ENCODE assay signal across 23 cellular contexts in genomic region chr16:24758373-24758772, GRCh38. TPM values are rescaled to one million over a fixed set of nuclear protein-coding genes. Genes with fewer than 3 reads are reported as not detected.
DNase-seq lines count a peak whose midpoint lies in the region; FAIRE-seq and TF ChIP-seq lines count a peak whose summit lies in the region.
"Had no signal": no experiment of that assay in that cellular context is flagged by ENCODE, and none has a peak within 500 bp of the region (broad histone marks: within the 10 kb centered on the region; RNA-seq: fewer than 3 reads in every experiment).

No MANE protein-coding gene starts in this region.

- H3K4me1 ChIP-seq in astrocyte (ENCODE audit: insufficient read depth, low read length) (no peaks in the 10 kb centered on the region), subcutaneous abdominal adipose tissue (ENCODE audit: control insufficient read depth in 5 of 5, insufficient read depth in 5 of 5, low read length in 5 of 5) (peaks cover 0 to 14% (median 5%) of the 10 kb centered on the region in 5 donors)
- H3K4me1 ChIP-seq in CD8-positive, alpha-beta memory T cell (ENCODE audit: insufficient read depth, low read length): peaks cover 12% of the 10 kb centered on the region
- H3K4me1 ChIP-seq: SJSA1 had no signal

- H3K9me3 ChIP-seq in astrocyte (ENCODE audit: insufficient read depth, low read depth, low read length): no peaks in the 10 kb centered on the region
- no peaks in the 10 kb centered on the region for H3K9me3 ChIP-seq in subcutaneous abdominal adipose tissue (ENCODE audit: control insufficient read depth in 5 of 5, low read length in 5 of 5)
- no peaks in the 10 kb centered on the region for H3K9me3 ChIP-seq in CD8-positive, alpha-beta memory T cell (ENCODE audit: low read length)
- H3K9me3 ChIP-seq: BE2C, HAP-1, left ventricle myocardium inferior, SJSA1, transverse colon had no signal

- H3K79me2 ChIP-seq in astrocyte (ENCODE audit: insufficient read depth, low read length): peaks cover 91% of the 10 kb centered on the region

- POLR2A ChIA-PET in CD8-positive, alpha-beta memory T cell (lab: Charles Lee): interaction anchor here (0.8 kb wide), 1 partner anchor 28 kb away, joined by 6 read pairs; no protein-coding TSS in a partner anchor

- H3K4me2 ChIP-seq in astrocyte (ENCODE audit: low read length): no peak overlapping the region

- no peak for FAIRE-seq in astrocyte (lab: Jason Lieb, UNC)
- FAIRE-seq: GM12892 had no signal

- no peaks in the 10 kb centered on the region for H3K27me3 Mint-ChIP-seq in astrocyte (ENCODE audit: low read depth, unreplicated experiment)
- H3K27me3 Mint-ChIP-seq in CD8-positive, alpha-beta memory T cell: no peaks in the 10 kb centered on the region
- H3K27me3 Mint-ChIP-seq: activated T-cell treated with anti-CD3 and anti-CD28 coated beads, Interleukin-2, amount 50 U/mL, for 24 hours; naive B cell had no signal

- peak; percentile 22 for DNase-seq in HT1080 (ENCODE audit: low read depth)
- peak; percentile 55 for DNase-seq in astrocyte (ENCODE audit: low read depth)
- peak; percentile 36 for DNase-seq in iris pigment epithelial cell (ENCODE audit: low read depth)
- DNase-seq in NCI-H748 treated with DMSO at 0.1 percent for 48 hours (lab: John Stamatoyannopoulos, UW): no peak
- no peak for DNase-seq in CD8-positive, alpha-beta memory T cell
- no peak for DNase-seq in MV-4-11 (lab: John Stamatoyannopoulos, UW)
- DNase-seq: activated CD4-positive, alpha-beta T cell treated with anti-CD3 and anti-CD28 coated beads, Interleukin-2, amount 50 U/mL, for 1 hour; activated CD4-positive, CD25-positive, alpha-beta regulatory T cell; activated T-cell treated with anti-CD3 and anti-CD28 coated beads, Interleukin-2, amount 50 U/mL, for 24 hours; BE2C; CD8-positive, alpha-beta T cell; DMS 273 treated with DMSO at 0.1 percent for 48 hours; immature natural killer cell; left ventricle myocardium inferior; naive B cell; NCI-H146; NCI-H345; transverse colon had no signal

- no peaks in the 10 kb centered on the region for H3K9me3 Mint-ChIP-seq in astrocyte (ENCODE audit: unreplicated experiment)
- H3K9me3 Mint-ChIP-seq in CD8-positive, alpha-beta memory T cell: no peaks in the 10 kb centered on the region
- H3K9me3 Mint-ChIP-seq: activated T-cell treated with anti-CD3 and anti-CD28 coated beads, Interleukin-2, amount 50 U/mL, for 24 hours; CD8-positive, alpha-beta T cell; immature natural killer cell; naive B cell; stimulated activated effector memory CD8-positive, alpha-beta T cell treated with anti-CD3 and anti-CD28 coated beads, Interleukin-12 subunit alpha, Interleukin-12 subunit beta, amount 100 ng/mL, for 72 hours had no signal

- no peak overlapping the region for H3K9ac ChIP-seq in astrocyte (ENCODE audit: low read length)
- H3K9ac ChIP-seq in subcutaneous abdominal adipose tissue (ENCODE audit: low read length in 5 of 5): peak overlapping the region in 1 of 5 donors; percentile 40

- no peaks in the 10 kb centered on the region for H3K27me3 ChIP-seq in astrocyte (ENCODE audit: insufficient read depth, low read length)
- H3K27me3 ChIP-seq in subcutaneous abdominal adipose tissue (ENCODE audit: control insufficient read depth in 5 of 5, insufficient read depth in 4 of 5, low read length in 5 of 5): no peaks in the 10 kb centered on the region
- no peaks in the 10 kb centered on the region for H3K27me3 ChIP-seq in CD8-positive, alpha-beta memory T cell (ENCODE audit: insufficient read depth, low read length, poor library complexity, severe bottlenecking)
- H3K27me3 ChIP-seq: BE2C, SJSA1, transverse colon had no signal

- H3K36me3 Mint-ChIP-seq in astrocyte (ENCODE audit: low read depth, unreplicated experiment): no peaks in the 10 kb centered on the region
- H3K36me3 Mint-ChIP-seq in CD8-positive, alpha-beta memory T cell: peaks cover 0 to 33% (median 12%) of the 10 kb centered on the region in 3 donors

- no peak overlapping the region for H3K4me3 Mint-ChIP-seq in astrocyte (ENCODE audit: unreplicated experiment)
- no peak overlapping the region for H3K4me3 Mint-ChIP-seq in CD8-positive, alpha-beta memory T cell
- H3K4me3 Mint-ChIP-seq: activated T-cell treated with anti-CD3 and anti-CD28 coated beads, Interleukin-2, amount 50 U/mL, for 24 hours; CD8-positive, alpha-beta T cell; immature natural killer cell; naive B cell; stimulated activated effector memory CD8-positive, alpha-beta T cell treated with anti-CD3 and anti-CD28 coated beads, Interleukin-12 subunit alpha, Interleukin-12 subunit beta, amount 100 ng/mL, for 72 hours had no signal

- H2AFZ ChIP-seq in astrocyte (ENCODE audit: low read depth, low read length): no peak overlapping the region

- no peak overlapping the region for H3K4me3 ChIP-seq in astrocyte (ENCODE audit: insufficient read depth, low read depth, low read length)
- no peak overlapping the region for H3K4me3 ChIP-seq in subcutaneous abdominal adipose tissue (ENCODE audit: low read depth in 1 of 5, low read length in 5 of 5)
- no peak overlapping the region for H3K4me3 ChIP-seq in CD8-positive, alpha-beta memory T cell (ENCODE audit: low read length)
- H3K4me3 ChIP-seq: HAP-1, left ventricle myocardium inferior, SJSA1, transverse colon had no signal

- TF ChIP-seq CTCF in astrocyte (IDR thresholded peaks at IDR 0.05; ENCODE audit: insufficient read depth, low read depth, low read length): no peak

- H3K27ac ChIP-seq in astrocyte (ENCODE audit: low read depth, low read length) (no peak overlapping the region), subcutaneous abdominal adipose tissue (ENCODE audit: low read depth, low read length) (peak overlapping the region; percentile 22)
- no peak overlapping the region for H3K27ac ChIP-seq in CD8-positive, alpha-beta memory T cell (ENCODE audit: low read depth, low read length)
- H3K27ac ChIP-seq: SJSA1, transverse colon had no signal

- peaks cover 77% of the 10 kb centered on the region for H4K20me1 ChIP-seq in astrocyte (ENCODE audit: insufficient read depth, low read length)

- peaks cover 10% of the 10 kb centered on the region for H3K4me1 Mint-ChIP-seq in astrocyte (ENCODE audit: low read depth, unreplicated experiment)
- H3K4me1 Mint-ChIP-seq in CD8-positive, alpha-beta memory T cell: peaks cover 28 to 56% (median 46%) of the 10 kb centered on the region in 3 donors

- CTCF ChIA-PET in CD8-positive, alpha-beta memory T cell (lab: Charles Lee): no interaction called here

- H3K36me3 ChIP-seq in astrocyte (ENCODE audit: insufficient read depth, low read length) (peaks cover 13% of the 10 kb centered on the region), subcutaneous abdominal adipose tissue (ENCODE audit: control insufficient read depth in 5 of 5, insufficient read depth in 5 of 5, low read length in 5 of 5) (peaks cover 22 to 34% (median 28%) of the 10 kb centered on the region in 5 donors)
- peaks cover 7% of the 10 kb centered on the region for H3K36me3 ChIP-seq in CD8-positive, alpha-beta memory T cell (ENCODE audit: insufficient read depth, low read length)

- H3K27ac Mint-ChIP-seq in astrocyte (ENCODE audit: unreplicated experiment): no peak overlapping the region
- no peak overlapping the region for H3K27ac Mint-ChIP-seq in CD8-positive, alpha-beta memory T cell
- H3K27ac Mint-ChIP-seq: activated T-cell treated with anti-CD3 and anti-CD28 coated beads, Interleukin-2, amount 50 U/mL, for 24 hours; CD8-positive, alpha-beta T cell; immature natural killer cell; naive B cell had no signal

RNA-seq across cellular contexts. Expression of gene TNRC6A, which starts 28.9 kb away (rescaled TPM):
- 21.9 and 29.9 TPM in 2 replicates for total RNA-seq in HT1080 (2014; rRNA removed; shearing (Covaris generic))
- 23.6 and 30.6 TPM in 2 replicates for polyA plus RNA-seq in HT1080 (2015; cell fraction: cytosol; rRNA removed)
- 77.4 and 83.4 TPM in 2 replicates for polyA plus RNA-seq in HT1080 (2015; cell fraction: nucleus; rRNA removed)
- 48.6 and 51.1 TPM in 2 replicates for total RNA-seq in astrocyte
- 10 to 100 TPM; 40.4 to 44.0 TPM for total RNA-seq in CD8-positive, alpha-beta memory T cell
- 11.4 TPM for polyA plus RNA-seq in CD8-positive, alpha-beta memory T cell

Comparison
In these comparisons a context has a peak if more than half of its experiments do, and no peak if none do; other contexts are left out.
1. DNase-seq: peak in HT1080 (single experiment), astrocyte (single experiment) and iris pigment epithelial cell (single experiment); none in NCI-H748 treated with DMSO at 0.1 percent for 48 hours (single experiment), CD8-positive, alpha-beta memory T cell (0 of 5) and MV-4-11 (single experiment).